1 cellular context compared by ENCODE assay signal in the genomic region with DNA sequence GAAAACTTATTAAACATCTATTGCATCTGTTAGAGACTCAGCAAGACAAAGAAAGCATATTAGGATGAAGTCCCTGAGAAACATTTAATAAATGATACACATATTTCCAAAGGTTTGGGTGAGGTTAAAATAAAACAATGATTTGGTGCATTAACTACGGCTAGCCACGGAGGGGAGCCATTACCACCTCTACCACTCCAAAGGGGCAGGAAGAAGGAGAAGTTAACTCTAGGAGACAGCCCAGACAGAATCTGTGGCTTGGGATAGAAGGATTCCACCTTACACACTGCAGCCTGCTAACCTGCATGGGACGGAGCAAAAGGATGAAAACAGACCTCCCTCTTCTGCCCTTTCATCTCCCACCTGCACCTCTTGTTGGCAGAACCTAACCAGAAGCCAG.
TF ChIP-seq lines count a peak whose summit lies in the region.

No MANE protein-coding gene starts in this region.

TF ChIP-seq in GM23338, 12 proteins besides CTCF, POLR2A, EP300 and RAD21 (continued from another document):
- TF ChIP-seq, protein P1, sequence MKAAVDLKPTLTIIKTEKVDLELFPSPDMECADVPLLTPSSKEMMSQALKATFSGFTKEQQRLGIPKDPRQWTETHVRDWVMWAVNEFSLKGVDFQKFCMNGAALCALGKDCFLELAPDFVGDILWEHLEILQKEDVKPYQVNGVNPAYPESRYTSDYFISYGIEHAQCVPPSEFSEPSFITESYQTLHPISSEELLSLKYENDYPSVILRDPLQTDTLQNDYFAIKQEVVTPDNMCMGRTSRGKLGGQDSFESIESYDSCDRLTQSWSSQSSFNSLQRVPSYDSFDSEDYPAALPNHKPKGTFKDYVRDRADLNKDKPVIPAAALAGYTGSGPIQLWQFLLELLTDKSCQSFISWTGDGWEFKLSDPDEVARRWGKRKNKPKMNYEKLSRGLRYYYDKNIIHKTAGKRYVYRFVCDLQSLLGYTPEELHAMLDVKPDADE (IDR thresholded peaks at IDR 0.05) = no peak
- TF ChIP-seq POLR2AphosphoS5 (IDR thresholded peaks at IDR 0.05; ENCODE audit: low read depth) (no peak), STAT1 (IDR thresholded peaks at IDR 0.05; ENCODE audit: unreplicated experiment) (no peak), ZNF114 (CRISPR knock-in tag; IDR thresholded peaks at IDR 0.05) (no peak)
